ENCODE assay signal across 9 cellular contexts in genomic region chr11:35163209-35163608, GRCh38. TPM values are rescaled to one million over a fixed set of nuclear protein-coding genes. Genes with fewer than 3 reads are reported as not detected.
A peak's percentile ranks its signal among the peaks of the same experiment; 100 is the strongest.
DNase-seq lines count a peak whose midpoint lies in the region; ATAC-seq, FAIRE-seq and TF ChIP-seq lines count a peak whose summit lies in the region.
"Had no signal": no experiment of that assay in that cellular context is flagged by ENCODE, and none has a peak within 500 bp of the region (broad histone marks: within the 10 kb centered on the region; RNA-seq: fewer than 3 reads in every experiment).

No MANE protein-coding gene starts in this region.

- FAIRE-seq in urothelium cell line (lab: Jason Lieb, UNC), result no peak

- H3K36me3 ChIP-seq in skeletal muscle satellite cell (ENCODE audit: insufficient read depth, low read length), result peaks cover 53% of the 10 kb centered on the region

- peak overlapping the region; percentile 44 to 80 for H3K27ac ChIP-seq in coronary artery
- H3K27ac ChIP-seq: VCaP had no signal

- no peak overlapping the region for H3K27ac Mint-ChIP-seq in activated CD8-positive, alpha-beta memory T cell treated with anti-CD3 and anti-CD28 coated beads, Interleukin-2, amount 10 ng/mL, durations not matched to agents 7 days and 5 days

- peak; percentile 55 for DNase-seq in EH (ENCODE audit: low read depth)
- peak; percentile 55 for DNase-seq in NCI-H82 treated with DMSO at 0.1 percent for 48 hours (lab: John Stamatoyannopoulos, UW; ENCODE audit: unreplicated experiment)
- DNase-seq in coronary artery (ENCODE audit: low spot score), result no peak
- no peak for DNase-seq in NCI-H1105 (lab: John Stamatoyannopoulos, UW)
- DNase-seq in urothelium cell line (ENCODE audit: low spot score), result no peak
- no peak for DNase-seq in activated CD8-positive, alpha-beta memory T cell treated with anti-CD3 and anti-CD28 coated beads, Interleukin-2, amount 10 ng/mL, durations not matched to agents 7 days and 5 days

- H3K4me2 ChIP-seq in skeletal muscle satellite cell (ENCODE audit: low read length), result peak overlapping the region; percentile 15

- H3K9ac ChIP-seq in skeletal muscle satellite cell (ENCODE audit: low read depth, low read length), result no peak overlapping the region

- H3K4me3 ChIP-seq in coronary artery (no peak overlapping the region), skeletal muscle satellite cell (ENCODE audit: low read length) (no peak overlapping the region)

- H3K4me1 ChIP-seq in skeletal muscle satellite cell (ENCODE audit: control insufficient read depth, insufficient read depth, low read length), result peaks cover 89% of the 10 kb centered on the region

- no peak for ATAC-seq in GM18873 (IDR thresholded peaks at IDR 0.05; ENCODE audit: low FRiP score, unreplicated experiment)
- no peak for ATAC-seq in activated CD8-positive, alpha-beta memory T cell treated with anti-CD3 and anti-CD28 coated beads, Interleukin-2, amount 10 ng/mL, durations not matched to agents 7 days and 5 days

- H3K9me3 Mint-ChIP-seq in activated CD8-positive, alpha-beta memory T cell treated with anti-CD3 and anti-CD28 coated beads, Interleukin-2, amount 10 ng/mL, durations not matched to agents 7 days and 5 days (ENCODE audit: low read depth), result no peaks in the 10 kb centered on the region

- peaks cover 99% of the 10 kb centered on the region for H3K4me1 Mint-ChIP-seq in activated CD8-positive, alpha-beta memory T cell treated with anti-CD3 and anti-CD28 coated beads, Interleukin-2, amount 10 ng/mL, durations not matched to agents 7 days and 5 days

- CTCF ChIA-PET in activated CD8-positive, alpha-beta memory T cell treated with anti-CD3 and anti-CD28 coated beads, Interleukin-2, amount 10 ng/mL, durations not matched to agents 7 days and 5 days (lab: Charles Lee), result interaction anchor here (0.7 to 8.2 kb wide), 19 partner anchors 9 to 225 kb away, joined by 3 to 101 read pairs (median 4); no protein-coding TSS in a partner anchor

- TF ChIP-seq CTCF in coronary artery (IDR thresholded peaks at IDR 0.05), result no peak

- no peaks in the 10 kb centered on the region for H3K9me3 ChIP-seq in skeletal muscle satellite cell (replicated peaks; ENCODE audit: low read length)

- H3K27me3 ChIP-seq in skeletal muscle satellite cell (ENCODE audit: control insufficient read depth, insufficient read depth, low read length), result no peaks in the 10 kb centered on the region

- H3K4me3 Mint-ChIP-seq in activated CD8-positive, alpha-beta memory T cell treated with anti-CD3 and anti-CD28 coated beads, Interleukin-2, amount 10 ng/mL, durations not matched to agents 7 days and 5 days, result no peak overlapping the region

- peaks cover 43% of the 10 kb centered on the region for H3K36me3 Mint-ChIP-seq in activated CD8-positive, alpha-beta memory T cell treated with anti-CD3 and anti-CD28 coated beads, Interleukin-2, amount 10 ng/mL, durations not matched to agents 7 days and 5 days

- no peaks in the 10 kb centered on the region for H3K27me3 Mint-ChIP-seq in activated CD8-positive, alpha-beta memory T cell treated with anti-CD3 and anti-CD28 coated beads, Interleukin-2, amount 10 ng/mL, durations not matched to agents 7 days and 5 days

RNA-seq across cellular contexts. Expression of gene CD44, which starts 24.2 kb away (rescaled TPM):
- 298 TPM in 2 replicates for total RNA-seq in skeletal muscle satellite cell (2012; rRNA removed)
- total RNA-seq in activated CD8-positive, alpha-beta memory T cell treated with anti-CD3 and anti-CD28 coated beads, Interleukin-2, amount 10 ng/mL, durations not matched to agents 7 days and 5 days, result 100 to 1,000 TPM; 212 to 294 TPM

Comparison
In these comparisons a context has a peak if more than half of its experiments do, and no peak if none do; other contexts are left out.
1. DNase-seq: peak in EH (single experiment) and NCI-H82 treated with DMSO at 0.1 percent for 48 hours (single experiment); none in coronary artery (single experiment), NCI-H1105 (single experiment), urothelium cell line (single experiment) and activated CD8-positive, alpha-beta memory T cell treated with anti-CD3 and anti-CD28 coated beads, Interleukin-2, amount 10 ng/mL, durations not matched to agents 7 days and 5 days (single experiment).